In genomic region chr17:57948555-57949420, GRCh38 we compare ENCODE assay signal across 1 cellular context.
A peak's percentile ranks its signal among the peaks of the same experiment; 100 is the strongest.
TF ChIP-seq lines count a peak whose summit lies in the region.

No MANE protein-coding gene starts in this region.

TF ChIP-seq in K562, 482 proteins besides CTCF, POLR2A, EP300 and RAD21 (continued from another document and continues in another):
- TF ChIP-seq DEAF1 (CRISPR knock-in tag; IDR thresholded peaks at IDR 0.05): no peak
- TF ChIP-seq HDAC6 (IDR thresholded peaks at IDR 0.05; ENCODE audit: low read depth, low read length): no peak
- TF ChIP-seq ELF4 (CRISPR knock-in tag; IDR thresholded peaks at IDR 0.05): no peak
- no peak for TF ChIP-seq RBM14 (IDR thresholded peaks at IDR 0.05; ENCODE audit: borderline replicate concordance, insufficient read depth, low read depth, low read length)
- TF ChIP-seq E2F5 (CRISPR knock-in tag; IDR thresholded peaks at IDR 0.05): no peak
- TF ChIP-seq SMARCA5 (IDR thresholded peaks at IDR 0.05): no peak
- TF ChIP-seq CGGBP1 (CRISPR knock-in tag; IDR thresholded peaks at IDR 0.05): no peak
- TF ChIP-seq ZNF224 (CRISPR knock-in tag; IDR thresholded peaks at IDR 0.05): no peak
- TF ChIP-seq FOXK1 (CRISPR knock-in tag; IDR thresholded peaks at IDR 0.05; ENCODE audit: borderline replicate concordance): no peak
- TF ChIP-seq ZEB2 (IDR thresholded peaks at IDR 0.05): 0 out of 2 replicates have a peak, but pooled peaks have one; percentile 18
- no peak for TF ChIP-seq THAP7 (CRISPR knock-in tag; IDR thresholded peaks at IDR 0.05)
- no peak for TF ChIP-seq PTBP1 (IDR thresholded peaks at IDR 0.05; ENCODE audit: low read depth, low read length)
- no peak for TF ChIP-seq ZBTB5 (IDR thresholded peaks at IDR 0.05)
- no peak for TF ChIP-seq HMG20A (CRISPR knock-in tag; conservative IDR thresholded peaks at IDR 0.05)
- no peak for TF ChIP-seq AFF4 (CRISPR knock-in tag; IDR thresholded peaks at IDR 0.05)
- 0 out of 2 replicates have a peak, but pooled peaks have one; percentile 22 for TF ChIP-seq DPF2 (IDR thresholded peaks at IDR 0.05)
- no peak for TF ChIP-seq PRMT5 (CRISPR knock-in tag; IDR thresholded peaks at IDR 0.05)
- no peak for TF ChIP-seq PPARD (CRISPR knock-in tag; IDR thresholded peaks at IDR 0.05)
- TF ChIP-seq ZNF133 (CRISPR knock-in tag; IDR thresholded peaks at IDR 0.05): no peak
- no peak for TF ChIP-seq ATF6 (CRISPR knock-in tag; IDR thresholded peaks at IDR 0.05)
- no peak for TF ChIP-seq ZBTB34 (CRISPR knock-in tag; IDR thresholded peaks at IDR 0.05)
- no peak for TF ChIP-seq ZNF717 (CRISPR knock-in tag; IDR thresholded peaks at IDR 0.05)
- no peak for TF ChIP-seq NR2C2 (CRISPR knock-in tag; IDR thresholded peaks at IDR 0.05)
- TF ChIP-seq NR2C2 (tag; IDR thresholded peaks at IDR 0.05): no peak
- TF ChIP-seq MYNN (IDR thresholded peaks at IDR 0.05): peak; percentile 82; the same call in 1 of the 2 replicates
- TF ChIP-seq MYNN (CRISPR knock-in tag; IDR thresholded peaks at IDR 0.05): no peak
- TF ChIP-seq ESRRB (CRISPR knock-in tag; IDR thresholded peaks at IDR 0.05; ENCODE audit: borderline replicate concordance): no peak
- no peak for TF ChIP-seq ADNP (tag; IDR thresholded peaks at IDR 0.05)
- no peak for TF ChIP-seq BCL6 (CRISPR knock-in tag; IDR thresholded peaks at IDR 0.05)
- TF ChIP-seq ZNF695 (CRISPR knock-in tag; IDR thresholded peaks at IDR 0.05): no peak
- no peak for TF ChIP-seq SAFB2 (IDR thresholded peaks at IDR 0.05; ENCODE audit: borderline replicate concordance, low read depth, low read length, severe bottlenecking)
- TF ChIP-seq TSC22D4 (tag; IDR thresholded peaks at IDR 0.05): no peak
- TF ChIP-seq TRIM24 (IDR thresholded peaks at IDR 0.05): peak in 1 of 2 experiments; percentile 57; a peak in 2 of 4 replicates
- TF ChIP-seq XRCC4 (IDR thresholded peaks at IDR 0.05; ENCODE audit: extremely low read depth, insufficient read depth, insufficient read length): no peak
- no peak for TF ChIP-seq CHCHD3 (CRISPR knock-in tag; IDR thresholded peaks at IDR 0.05)
- TF ChIP-seq HSF4 (CRISPR knock-in tag; IDR thresholded peaks at IDR 0.05; ENCODE audit: borderline replicate concordance): no peak
- TF ChIP-seq ZBTB7A (IDR thresholded peaks at IDR 0.05; ENCODE audit: borderline replicate concordance, control insufficient read depth, low read depth, low read length): no peak
- TF ChIP-seq SAFB (IDR thresholded peaks at IDR 0.05; ENCODE audit: borderline replicate concordance, low read depth, low read length): no peak
- TF ChIP-seq ZNF175 (CRISPR knock-in tag; IDR thresholded peaks at IDR 0.05; ENCODE audit: low read depth): no peak
- TF ChIP-seq JUND (IDR thresholded peaks at IDR 0.05; ENCODE audit: borderline replicate concordance, low read depth, low read length): peak; percentile 72; the same call in 1 of the 2 replicates
- TF ChIP-seq JUND (tag; IDR thresholded peaks at IDR 0.05; ENCODE audit: borderline replicate concordance, low read depth, low read length): peak; percentile 62; the same call in 2 of the 3 replicates
- no peak for TF ChIP-seq SIN3A (IDR thresholded peaks at IDR 0.05; ENCODE audit: borderline replicate concordance in 2 of 2, control insufficient read depth in 1 of 2, low read depth in 2 of 2, low read length in 2 of 2)
- TF ChIP-seq XRCC5 (IDR thresholded peaks at IDR 0.05; ENCODE audit: low read depth, low read length): no peak
- TF ChIP-seq MNT (conservative IDR thresholded peaks at IDR 0.05): no peak
- no peak for TF ChIP-seq CLOCK (CRISPR knock-in tag; IDR thresholded peaks at IDR 0.05; ENCODE audit: borderline replicate concordance)
- TF ChIP-seq MXD1 (CRISPR knock-in tag; IDR thresholded peaks at IDR 0.05; ENCODE audit: borderline replicate concordance, poor library complexity, severe bottlenecking): no peak
